ENCODE assay signal across 8 cellular contexts in the genomic region with DNA sequence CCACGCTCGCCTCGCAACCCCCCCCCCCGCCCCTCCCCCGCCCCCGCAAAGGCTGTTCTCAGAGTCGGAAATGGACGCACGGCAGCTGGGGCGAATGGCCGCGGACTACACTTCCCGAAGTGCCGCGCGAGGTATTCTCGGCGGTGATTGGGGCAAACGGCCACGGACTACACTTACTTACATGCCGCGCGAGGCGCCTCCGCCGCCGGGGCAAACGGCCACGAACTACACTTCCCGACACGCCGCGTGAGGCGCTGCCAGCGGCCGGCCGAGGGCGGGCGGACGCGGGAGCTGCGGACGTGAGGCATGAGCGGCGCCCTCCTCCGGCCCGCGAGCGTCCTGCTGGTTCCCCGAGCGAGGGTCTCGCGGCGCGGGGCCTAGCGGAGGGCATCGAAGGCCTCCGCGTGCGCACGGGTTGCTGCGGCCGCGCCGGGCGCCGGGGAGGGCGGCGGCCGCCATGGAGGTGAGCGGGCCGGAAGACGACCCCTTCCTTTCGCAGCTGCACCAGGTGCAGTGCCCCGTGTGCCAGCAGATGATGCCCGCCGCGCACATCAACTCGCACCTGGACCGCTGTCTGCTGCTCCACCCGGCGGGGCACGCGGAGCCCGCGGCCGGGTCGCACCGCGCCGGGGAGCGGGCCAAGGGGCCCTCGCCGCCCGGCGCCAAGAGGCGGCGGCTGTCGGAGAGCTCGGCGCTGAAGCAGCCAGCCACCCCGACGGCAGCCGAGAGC. TPM values are rescaled to one million over a fixed set of nuclear protein-coding genes. Genes with fewer than 3 reads are reported as not detected.
DNase-seq lines count a peak whose midpoint lies in the region; ATAC-seq and TF ChIP-seq lines count a peak whose summit lies in the region.

Gene WRNIP1 (plus strand): TSS at position 228 of the 730 bp plus-strand sequence. CDS start 230 bp downstream, at position 458.

- peak; percentile 86 for ATAC-seq in GM19397 (IDR thresholded peaks at IDR 0.05; ENCODE audit: unreplicated experiment)
- peak; percentile 85 for ATAC-seq in HG03571 (IDR thresholded peaks at IDR 0.05; ENCODE audit: unreplicated experiment)
- ATAC-seq in right lobe of liver, result peak; percentile 88 to 94 (median 90)

- H3K9me3 ChIP-seq in right lobe of liver, result no peaks in the 10 kb centered on the region

- H3K27me3 ChIP-seq in right lobe of liver, result no peaks in the 10 kb centered on the region

- peak; percentile 97 for DNase-seq in NCI-H774 (lab: John Stamatoyannopoulos, UW)
- peak; percentile 93 to 95 for DNase-seq in activated CD4-positive, alpha-beta T cell treated with anti-CD3 and anti-CD28 coated beads, Interleukin-2, amount 50 U/mL, for 48 hours
- DNase-seq in dermis microvascular lymphatic vessel endothelial cell (ENCODE audit: low read depth in 2 of 2), result peak; percentile 97 to 99
- DNase-seq in right lobe of liver, result peak; percentile 99
- peak; percentile 92 to 98 for DNase-seq in stimulated activated CD4-positive, alpha-beta T cell treated with anti-CD3 and anti-CD28 coated beads, Interleukin-4, amount 100 ng/mL, for 4 hours

- intact Hi-C loops in right lobe of liver (cut with DNase I), result no loop called here

- TF ChIP-seq CTCF in C4-2B (conservative IDR thresholded peaks at IDR 0.05) (peak; percentile 87), right lobe of liver (IDR thresholded peaks at IDR 0.05) (peak; percentile 55 to 65 (median 60))

- H3K4me1 ChIP-seq in right lobe of liver, result peaks cover 0 to 19% (median 3%) of the 10 kb centered on the region in 4 donors

- peak within 1 kb of the TSS; percentile 92 for H3K27ac ChIP-seq in C4-2B
- H3K27ac ChIP-seq in right lobe of liver, result peak within 1 kb of the TSS; percentile 85 to 91 (median 89)

- TF ChIP-seq POLR2A in right lobe of liver (IDR thresholded peaks at IDR 0.05), result peak; percentile 84

- 0% methylated on average over 16 of the region's 104 CpGs for WGBS in right lobe of liver (ENCODE audit: insufficient coverage, low coverage, low lambda C conversion rate, missing lambda C conversion rate)

- peaks cover 0 to 3% (median 0%) of the 10 kb centered on the region in 4 donors for H3K36me3 ChIP-seq in right lobe of liver

- H3K4me3 ChIP-seq in right lobe of liver, result peak within 1 kb of the TSS; percentile 82 to 89 (median 85)

RNA-seq across cellular contexts. Expression of gene WRNIP1, which starts in this region (rescaled TPM):
- 43.3 and 49.1 TPM in 2 replicates for total RNA-seq in dermis microvascular lymphatic vessel endothelial cell
- 10 to 100 TPM; 15.8 to 36.8 (median 20.7) TPM for total RNA-seq in right lobe of liver

Comparison
In these comparisons a context has a peak if more than half of its experiments do, and no peak if none do; other contexts are left out.
1. Peak in every context shown above with its lines: DNase-seq, ATAC-seq, H3K4me3 ChIP-seq and H3K27ac ChIP-seq.